In genomic region chr2:206368933-206369569, GRCh38 we compare ENCODE assay signal across 15 cellular contexts.
A peak's percentile ranks its signal among the peaks of the same experiment; 100 is the strongest.
DNase-seq lines count a peak whose midpoint lies in the region; ATAC-seq, FAIRE-seq and TF ChIP-seq lines count a peak whose summit lies in the region.
"Had no signal": no experiment of that assay in that cellular context is flagged by ENCODE, and none has a peak within 500 bp of the region (broad histone marks: within the 10 kb centered on the region; RNA-seq: fewer than 3 reads in every experiment).

No MANE protein-coding gene starts in this region.

- H3K9ac ChIP-seq in neural cell (ENCODE audit: low read length) = peak overlapping the region; percentile 22

- H3K9me2 ChIP-seq in neural cell (ENCODE audit: insufficient read depth, low read length) = no peaks in the 10 kb centered on the region

- no peak overlapping the region for H3K4me3 ChIP-seq in neural cell (ENCODE audit: low read length)
- H3K4me3 ChIP-seq: coronary artery, skin epidermis, testis had no signal

- no peak for TF ChIP-seq EP300 in neural cell (conservative IDR thresholded peaks at IDR 0.05; ENCODE audit: poor library complexity, severe bottlenecking)

- peak; percentile 82 for FAIRE-seq in GM12892 (lab: Jason Lieb, UNC)
- FAIRE-seq: GM18507 had no signal

- no peaks in the 10 kb centered on the region for H3K79me2 ChIP-seq in neural cell (replicated peaks; ENCODE audit: insufficient read depth, low read length)

- peak overlapping the region; percentile 3 to 96 (median 89) for H3K27ac Mint-ChIP-seq in brain

- no peaks in the 10 kb centered on the region for H3K36me3 ChIP-seq in neural cell (ENCODE audit: insufficient read depth, low read length)

- no peaks in the 10 kb centered on the region for H4K20me1 ChIP-seq in neural cell (ENCODE audit: insufficient read depth)

- H3K4me3 Mint-ChIP-seq in brain = peak overlapping the region in 4 of 5 experiments; percentile 34 to 70 (median 60)
- H3K4me3 Mint-ChIP-seq: CD4-positive, CD25-positive, alpha-beta regulatory T cell had no signal

- H3K9me3 Mint-ChIP-seq in brain = peaks cover 3 to 18% (median 14%) of the 10 kb centered on the region in 5 experiments

- peak; percentile 31 for TF ChIP-seq RAD21 in neural cell (conservative IDR thresholded peaks at IDR 0.05)

- H3K36me3 Mint-ChIP-seq in brain = peaks cover 4% of the 10 kb centered on the region
- H3K36me3 Mint-ChIP-seq: CD4-positive, CD25-positive, alpha-beta regulatory T cell; naive B cell had no signal

- H3F3A ChIP-seq in neural cell (ENCODE audit: insufficient read depth, low read length, poor library complexity, severe bottlenecking) = no peaks in the 10 kb centered on the region

- TF ChIP-seq CTCF in brain (conservative IDR thresholded peaks at IDR 0.05) (no peak), neural cell (IDR thresholded peaks at IDR 0.05; ENCODE audit: poor library complexity, severe bottlenecking) (no peak)

- DNase-seq in GM12892 (ENCODE audit: insufficient read length) (no peak), NCI-H82 (lab: John Stamatoyannopoulos, UW) (peak; percentile 92), NCI-H226 (no peak), COLO829 (ENCODE audit: low spot score) (no peak)
- DNase-seq: naive B cell, testis had no signal

- H3K9me3 ChIP-seq in neural cell (ENCODE audit: low read length) = peaks cover 4% of the 10 kb centered on the region
- H3K9me3 ChIP-seq: testis had no signal

- no peak for TF ChIP-seq POLR2A in GM12892 (IDR thresholded peaks at IDR 0.05; ENCODE audit: low read depth, low read length)

- peaks cover 3% of the 10 kb centered on the region for H3K27me3 Mint-ChIP-seq in brain
- H3K27me3 Mint-ChIP-seq: CD4-positive, CD25-positive, alpha-beta regulatory T cell had no signal

- H3K4me1 Mint-ChIP-seq in brain = peaks cover 18% of the 10 kb centered on the region
- H3K4me1 Mint-ChIP-seq: CD4-positive, CD25-positive, alpha-beta regulatory T cell had no signal

- H3K27me3 ChIP-seq in neural cell (ENCODE audit: insufficient read depth, low read depth, low read length) = no peaks in the 10 kb centered on the region
- H3K27me3 ChIP-seq: testis had no signal

- ATAC-seq in HG02759 (IDR thresholded peaks at IDR 0.05; ENCODE audit: unreplicated experiment) (no peak), GM18517 (IDR thresholded peaks at IDR 0.05; ENCODE audit: unreplicated experiment) (no peak)

- H2AFZ ChIP-seq in neural cell (ENCODE audit: low read depth, low read length) = no peak overlapping the region

- H3K4me2 ChIP-seq in neural cell (ENCODE audit: low read length) = no peak overlapping the region

- peak overlapping the region; percentile 41 for H3K27ac ChIP-seq in neural cell (ENCODE audit: low read length)
- H3K27ac ChIP-seq: coronary artery, RWPE1, skin epidermis, testis had no signal

TF ChIP-seq in neural cell, 6 proteins besides CTCF, POLR2A, EP300 and RAD21:
- TF ChIP-seq EZH2 (IDR thresholded peaks at IDR 0.05; ENCODE audit: borderline replicate concordance, insufficient read depth, low read length, poor library complexity, severe bottlenecking) (no peak), SMC3 (conservative IDR thresholded peaks at IDR 0.05; ENCODE audit: poor library complexity) (peak; percentile 29), POLR2AphosphoS5 (IDR thresholded peaks at IDR 0.05) (peak; percentile 43)
- TF ChIP-seq, protein P1, sequence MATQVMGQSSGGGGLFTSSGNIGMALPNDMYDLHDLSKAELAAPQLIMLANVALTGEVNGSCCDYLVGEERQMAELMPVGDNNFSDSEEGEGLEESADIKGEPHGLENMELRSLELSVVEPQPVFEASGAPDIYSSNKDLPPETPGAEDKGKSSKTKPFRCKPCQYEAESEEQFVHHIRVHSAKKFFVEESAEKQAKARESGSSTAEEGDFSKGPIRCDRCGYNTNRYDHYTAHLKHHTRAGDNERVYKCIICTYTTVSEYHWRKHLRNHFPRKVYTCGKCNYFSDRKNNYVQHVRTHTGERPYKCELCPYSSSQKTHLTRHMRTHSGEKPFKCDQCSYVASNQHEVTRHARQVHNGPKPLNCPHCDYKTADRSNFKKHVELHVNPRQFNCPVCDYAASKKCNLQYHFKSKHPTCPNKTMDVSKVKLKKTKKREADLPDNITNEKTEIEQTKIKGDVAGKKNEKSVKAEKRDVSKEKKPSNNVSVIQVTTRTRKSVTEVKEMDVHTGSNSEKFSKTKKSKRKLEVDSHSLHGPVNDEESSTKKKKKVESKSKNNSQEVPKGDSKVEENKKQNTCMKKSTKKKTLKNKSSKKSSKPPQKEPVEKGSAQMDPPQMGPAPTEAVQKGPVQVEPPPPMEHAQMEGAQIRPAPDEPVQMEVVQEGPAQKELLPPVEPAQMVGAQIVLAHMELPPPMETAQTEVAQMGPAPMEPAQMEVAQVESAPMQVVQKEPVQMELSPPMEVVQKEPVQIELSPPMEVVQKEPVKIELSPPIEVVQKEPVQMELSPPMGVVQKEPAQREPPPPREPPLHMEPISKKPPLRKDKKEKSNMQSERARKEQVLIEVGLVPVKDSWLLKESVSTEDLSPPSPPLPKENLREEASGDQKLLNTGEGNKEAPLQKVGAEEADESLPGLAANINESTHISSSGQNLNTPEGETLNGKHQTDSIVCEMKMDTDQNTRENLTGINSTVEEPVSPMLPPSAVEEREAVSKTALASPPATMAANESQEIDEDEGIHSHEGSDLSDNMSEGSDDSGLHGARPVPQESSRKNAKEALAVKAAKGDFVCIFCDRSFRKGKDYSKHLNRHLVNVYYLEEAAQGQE (IDR thresholded peaks at IDR 0.05; ENCODE audit: borderline replicate concordance) = peak; percentile 33
